Comparison of ENCODE assay signal across 32 cellular contexts in genomic region chr19:5873617-5874199, GRCh38. TPM values are rescaled to one million over a fixed set of nuclear protein-coding genes. Genes with fewer than 3 reads are reported as not detected.
"Had no signal": no experiment of that assay in that cellular context is flagged by ENCODE, and none has a peak within 500 bp of the region (broad histone marks: within the 10 kb centered on the region; RNA-seq: fewer than 3 reads in every experiment).

No MANE protein-coding gene starts in this region.

- H3K4me3 ChIP-seq: K562, SJCRH30, SK-N-MC had no signal

- H3K27me3 ChIP-seq: brain microvascular endothelial cell, SJCRH30 had no signal

- ATAC-seq: activated CD8-positive, alpha-beta T cell treated with anti-CD3 and anti-CD28 coated beads for 36 hours; activated naive CD8-positive, alpha-beta T cell treated with anti-CD3 and anti-CD28 coated beads, Interleukin-2, amount 50 U/mL, for 24 hours; K562; Panc1 had no signal

- H3K36me3 ChIP-seq: brain microvascular endothelial cell, SJCRH30, WERI-Rb-1 had no signal

- H3K9me3 ChIP-seq: SJCRH30 had no signal

- H3K27ac ChIP-seq: brain microvascular endothelial cell, SJCRH30, SK-N-MC, WERI-Rb-1 had no signal

- DNase-seq: activated CD4-positive, alpha-beta T cell treated with anti-CD3 and anti-CD28 coated beads, Interleukin-2, amount 10 ng/mL, durations not matched to agents 24 days and 14 days; activated CD4-positive, alpha-beta T cell treated with anti-CD3 and anti-CD28 coated beads, Interleukin-2, amount 50 U/mL, for 4 hours; activated CD4-positive, CD25-positive, alpha-beta regulatory T cell; activated CD8-positive, alpha-beta T cell treated with anti-CD3 and anti-CD28 coated beads for 36 hours; activated gamma-delta T cell treated with Interleukin-2 at 50 U/mL for 16 hours; activated naive CD4-positive, alpha-beta T cell treated with anti-CD3 and anti-CD28 coated beads for 36 hours; activated naive CD8-positive, alpha-beta T cell treated with anti-CD3 and anti-CD28 coated beads, Interleukin-2, amount 50 U/mL, for 24 hours; activated T-cell treated with anti-CD3 and anti-CD28 coated beads, Interleukin-2, amount 50 U/mL, for 24 hours; anterior cingulate cortex; central memory CD4-positive, alpha-beta T cell; NCI-H1105; NCI-H1417 treated with DMSO at 0.1 percent for 48 hours; NCI-H1930; NCI-H2081 treated with DMSO at 0.1 percent for 48 hours; NCI-H345; NCI-H524 treated with DMSO at 0.1 percent for 48 hours; SHP77; SJCRH30; SW 1271; T1000; WERI-Rb-1 had no signal

RNA-seq across cellular contexts. Expression of gene FUT5, which starts 3.4 kb away (rescaled TPM):
- total RNA-seq: activated CD4-positive, alpha-beta T cell treated with anti-CD3 and anti-CD28 coated beads, Interleukin-2, amount 10 ng/mL, durations not matched to agents 24 days and 14 days; activated CD8-positive, alpha-beta memory T cell treated with anti-CD3 and anti-CD28 coated beads for 36 hours; activated CD8-positive, alpha-beta T cell treated with anti-CD3 and anti-CD28 coated beads for 36 hours; activated T-helper 2 cell treated with anti-CD3 and anti-CD28 coated beads, Interferon-gamma antibody, Interleukin-2, Interleukin-4, amounts not matched to agents 10 μg/mL and 5 μg/mL and 100 μg/mL, durations not matched to agents 14 hours and 24 hours and 36 hours; K562; MCF 10A; NCI-H460; RPMI7951; T-helper 1 cell treated with Interleukin-12 subunit alpha and Interleukin-12 subunit beta and Interleukin-4 antibody, amounts not matched to agents 30 ng/mL and 1 ng/mL, for 36 hours; T-helper 2 cell treated with Interferon-gamma antibody and Interleukin-4, amounts not matched to agents 100 ng/mL and 5 ng/mL, for 36 hours had no signal
- polyA plus RNA-seq: K562 had no signal

RNA-seq across cellular contexts. Expression of gene FUT3, which starts 22.5 kb away (rescaled TPM):
- total RNA-seq: activated CD4-positive, alpha-beta T cell treated with anti-CD3 and anti-CD28 coated beads, Interleukin-2, amount 10 ng/mL, durations not matched to agents 24 days and 14 days; activated CD8-positive, alpha-beta memory T cell treated with anti-CD3 and anti-CD28 coated beads for 36 hours; activated CD8-positive, alpha-beta T cell treated with anti-CD3 and anti-CD28 coated beads for 36 hours; activated naive CD4-positive, alpha-beta T cell treated with anti-CD3 and anti-CD28 coated beads for 36 hours; activated T-helper 2 cell treated with anti-CD3 and anti-CD28 coated beads, Interferon-gamma antibody, Interleukin-2, Interleukin-4, amounts not matched to agents 10 μg/mL and 5 μg/mL and 100 μg/mL, durations not matched to agents 14 hours and 24 hours and 36 hours; NCI-H460; RPMI7951; T-helper 1 cell treated with Interleukin-12 subunit alpha and Interleukin-12 subunit beta and Interleukin-4 antibody, amounts not matched to agents 30 ng/mL and 1 ng/mL, for 36 hours; T-helper 2 cell treated with Interferon-gamma antibody and Interleukin-4, amounts not matched to agents 100 ng/mL and 5 ng/mL, for 36 hours had no signal
- polyA plus RNA-seq: K562 had no signal

RNA-seq across cellular contexts. Expression of gene FUT6, which starts 34.2 kb away (rescaled TPM):
- total RNA-seq: activated CD4-positive, alpha-beta T cell treated with anti-CD3 and anti-CD28 coated beads, Interleukin-2, amount 10 ng/mL, durations not matched to agents 24 days and 14 days; activated CD8-positive, alpha-beta memory T cell treated with anti-CD3 and anti-CD28 coated beads for 36 hours; activated CD8-positive, alpha-beta T cell treated with anti-CD3 and anti-CD28 coated beads for 36 hours; activated naive CD4-positive, alpha-beta T cell treated with anti-CD3 and anti-CD28 coated beads for 36 hours; activated T-helper 2 cell treated with anti-CD3 and anti-CD28 coated beads, Interferon-gamma antibody, Interleukin-2, Interleukin-4, amounts not matched to agents 10 μg/mL and 5 μg/mL and 100 μg/mL, durations not matched to agents 14 hours and 24 hours and 36 hours; K562; MCF 10A; NCI-H460; RPMI7951; T-helper 1 cell treated with Interleukin-12 subunit alpha and Interleukin-12 subunit beta and Interleukin-4 antibody, amounts not matched to agents 30 ng/mL and 1 ng/mL, for 36 hours; T-helper 2 cell treated with Interferon-gamma antibody and Interleukin-4, amounts not matched to agents 100 ng/mL and 5 ng/mL, for 36 hours had no signal
